Comparison of ENCODE assay signal across 20 cellular contexts in the genomic region with DNA sequence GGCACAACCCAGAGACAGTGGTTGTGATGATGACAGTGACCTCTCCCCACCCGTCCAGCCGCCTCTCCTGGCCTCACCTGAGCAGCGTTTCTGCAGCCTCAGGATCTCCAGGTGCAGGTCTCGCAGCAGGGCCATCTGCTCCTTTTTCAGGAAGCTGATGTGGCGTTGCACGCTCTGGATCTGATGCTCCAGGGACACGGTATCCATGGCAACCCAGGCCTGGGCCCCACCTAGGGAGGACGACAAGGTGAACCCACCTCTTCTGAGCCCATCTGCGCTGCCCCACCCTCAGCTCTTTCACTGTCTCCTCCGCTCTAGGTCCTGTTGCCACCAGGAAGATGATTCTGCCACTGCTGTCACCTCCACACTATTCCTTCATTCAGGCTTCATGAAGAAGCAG. TPM values are rescaled to one million over a fixed set of nuclear protein-coding genes. Genes with fewer than 3 reads are reported as not detected.
"Had no signal": no experiment of that assay in that cellular context is flagged by ENCODE, and none has a peak within 500 bp of the region (broad histone marks: within the 10 kb centered on the region; RNA-seq: fewer than 3 reads in every experiment).

No MANE protein-coding gene starts in this region.

- H3K9ac ChIP-seq: KMS-11, SK-N-SH had no signal

- ATAC-seq: T-cell had no signal

- DNase-seq: Kasumi-1, MM.1S, NCI-H1092 treated with DMSO at 0.1 percent for 48 hours, NCI-H1436, NCI-H187, NCI-H2029, NCI-H2107, NCI-H226, NCI-H446 treated with DMSO at 0.1 percent for 48 hours, NCI-H510A treated with DMSO at 0.1 percent for 48 hours, NCI-H526, NCI-H774, RPMI8226, SHP77, SK-N-SH, SW 1271, T-cell had no signal

- H3K9me3 ChIP-seq: SK-N-SH had no signal

- FAIRE-seq: RCC 7860 had no signal

- H3K27ac ChIP-seq: KMS-11 had no signal

- H3K4me2 ChIP-seq: KMS-11, SK-N-SH had no signal

RNA-seq across cellular contexts. Expression of gene CCDC92B, which starts 14.5 kb away (rescaled TPM):
- total RNA-seq: M059J had no signal
